In genomic region chr1:27364696-27365371, GRCh38 we compare ENCODE assay signal across 1 cellular context.
TF ChIP-seq lines count a peak whose summit lies in the region.

No MANE protein-coding gene starts in this region.

TF ChIP-seq in K562, 482 proteins besides CTCF, POLR2A, EP300 and RAD21:
- TF ChIP-seq NR2C2 (CRISPR knock-in tag; IDR thresholded peaks at IDR 0.05) (no peak), NR2C2 (tag; IDR thresholded peaks at IDR 0.05) (peak; percentile 69), POLR3G (IDR thresholded peaks at IDR 0.05; ENCODE audit: extremely low read depth, insufficient read length, insufficient replicate concordance) (no peak), ZNF511 (CRISPR knock-in tag; IDR thresholded peaks at IDR 0.05) (peak; percentile 43; the same call in 1 of the 2 replicates), CEBPB (tag; IDR thresholded peaks at IDR 0.05) (peak; percentile 87), PPARD (CRISPR knock-in tag; IDR thresholded peaks at IDR 0.05) (no peak), HMGXB4 (CRISPR knock-in tag; IDR thresholded peaks at IDR 0.05) (no peak), DDX20 (tag; IDR thresholded peaks at IDR 0.05; ENCODE audit: low read depth) (no peak), RREB1 (CRISPR knock-in tag; IDR thresholded peaks at IDR 0.05) (no peak), ETV5 (CRISPR knock-in tag; IDR thresholded peaks at IDR 0.05; ENCODE audit: low read depth) (no peak), CEBPG (CRISPR knock-in tag; IDR thresholded peaks at IDR 0.05) (peak; percentile 15), CEBPG (tag; conservative IDR thresholded peaks at IDR 0.05 in 1 of 2, IDR thresholded peaks at IDR 0.05 in 1 of 2) (peak in 1 of 2 experiments; percentile 44; a peak in 1 of 4 replicates), NR2C1 (IDR thresholded peaks at IDR 0.05) (peak; percentile 59; the same call in 1 of the 2 replicates), NR2C1 (tag; IDR thresholded peaks at IDR 0.05) (no peak)
